12 cellular contexts compared by ENCODE assay signal in the genomic region with DNA sequence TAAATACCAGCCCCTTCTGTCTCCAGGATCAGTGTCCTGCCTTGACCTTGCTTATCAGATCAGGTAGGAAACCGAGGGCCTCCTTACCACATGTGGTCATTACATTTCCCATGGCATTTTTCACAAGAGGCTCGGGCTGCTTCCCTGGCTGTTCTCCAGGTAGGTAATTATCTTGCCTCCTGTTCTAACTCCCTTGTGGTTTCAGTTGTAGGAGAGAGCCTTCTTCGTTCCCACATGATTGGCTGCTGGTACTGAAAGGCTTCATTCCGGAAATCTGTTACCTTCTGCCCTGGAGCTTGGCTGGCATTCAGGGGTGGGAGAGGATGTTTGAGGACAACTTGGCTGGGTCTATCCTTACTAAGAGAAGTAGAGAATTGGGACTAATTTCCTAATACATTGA. TPM values are rescaled to one million over a fixed set of nuclear protein-coding genes. Genes with fewer than 3 reads are reported as not detected.
DNase-seq lines count a peak whose midpoint lies in the region; ATAC-seq and TF ChIP-seq lines count a peak whose summit lies in the region.
"Had no signal": no experiment of that assay in that cellular context is flagged by ENCODE, and none has a peak within 500 bp of the region (broad histone marks: within the 10 kb centered on the region; RNA-seq: fewer than 3 reads in every experiment).

No MANE protein-coding gene starts in this region.

- no TSS peak for BruUV-seq in A673 (replicated peaks; lab: Mats Ljungman, UMichigan)

- peak; percentile 4 for DNase-seq in A673 (ENCODE audit: low spot score)
- peak; percentile 93 for DNase-seq in NCI-H1105 (lab: John Stamatoyannopoulos, UW)
- DNase-seq in NCI-H2196 (lab: John Stamatoyannopoulos, UW; ENCODE audit: unreplicated experiment), result peak; percentile 71
- DNase-seq in activated gamma-delta T cell treated with Interleukin-2 at 50 U/mL for 16 hours, result no peak
- no peak for DNase-seq in activated effector memory CD4-positive, alpha-beta T cell treated with Interleukin-2 at 50 U/mL for 16 hours
- DNase-seq: activated naive CD4-positive, alpha-beta T cell; CD8-positive, alpha-beta T cell; effector memory CD8-positive, alpha-beta T cell; NK-92 treated with Interleukin-12 subunit alpha and Interleukin-12 subunit beta, amount 100 ng/mL, for 24 hours had no signal

- H3K36me3 ChIP-seq in A673 (ENCODE audit: insufficient read depth, low read length, poor library complexity, severe bottlenecking), result no peaks in the 10 kb centered on the region

- no peak overlapping the region for H3K4me3 ChIP-seq in A673 (ENCODE audit: low read depth, low read length, poor library complexity, severe bottlenecking)

- CTCF ChIA-PET in A673 (lab: Charles Lee), result no interaction called here

- H3K4me1 ChIP-seq in A673 (ENCODE audit: insufficient read depth, low read length, poor library complexity, severe bottlenecking), result peaks cover 4% of the 10 kb centered on the region

- ATAC-seq in SK-N-SH treated with all-trans-retinoic acid at 6 μM for 48 hours (peak; percentile 50), HG03439 (IDR thresholded peaks at IDR 0.05; ENCODE audit: unreplicated experiment) (no peak), HG02610 (IDR thresholded peaks at IDR 0.05; ENCODE audit: unreplicated experiment) (no peak)
- ATAC-seq: CD8-positive, alpha-beta T cell; effector memory CD8-positive, alpha-beta T cell had no signal

- peaks cover 4% of the 10 kb centered on the region for H3K9me3 ChIP-seq in A673 (ENCODE audit: low read depth, low read length, poor library complexity, severe bottlenecking)

- TF ChIP-seq CTCF in A673 (conservative IDR thresholded peaks at IDR 0.05; ENCODE audit: low read depth, low read length), result no peak

- H3K27ac ChIP-seq in A673 (ENCODE audit: low read depth, low read length, poor library complexity, severe bottlenecking), result no peak overlapping the region

- POLR2A ChIA-PET in A673 (lab: Charles Lee; ENCODE audit: low non-redundant PET), result no interaction called here

- intact Hi-C loops in A673 (cut with micrococcal nuclease; ENCODE audit: unreplicated experiment), result no loop called here

- H3K27me3 ChIP-seq in A673 (replicated peaks; ENCODE audit: insufficient read depth, low read depth, low read length, poor library complexity), result peaks cover 7% of the 10 kb centered on the region

TF ChIP-seq in SK-N-SH treated with all-trans-retinoic acid at 6 μM for 48 hours, 23 proteins besides CTCF, POLR2A, EP300 and RAD21:
- TF ChIP-seq RARB (CRISPR knock-in tag; IDR thresholded peaks at IDR 0.05), result no peak
- TF ChIP-seq ZNF565 (CRISPR knock-in tag; conservative IDR thresholded peaks at IDR 0.05; ENCODE audit: low read depth), result no peak
- TF ChIP-seq, protein P1, sequence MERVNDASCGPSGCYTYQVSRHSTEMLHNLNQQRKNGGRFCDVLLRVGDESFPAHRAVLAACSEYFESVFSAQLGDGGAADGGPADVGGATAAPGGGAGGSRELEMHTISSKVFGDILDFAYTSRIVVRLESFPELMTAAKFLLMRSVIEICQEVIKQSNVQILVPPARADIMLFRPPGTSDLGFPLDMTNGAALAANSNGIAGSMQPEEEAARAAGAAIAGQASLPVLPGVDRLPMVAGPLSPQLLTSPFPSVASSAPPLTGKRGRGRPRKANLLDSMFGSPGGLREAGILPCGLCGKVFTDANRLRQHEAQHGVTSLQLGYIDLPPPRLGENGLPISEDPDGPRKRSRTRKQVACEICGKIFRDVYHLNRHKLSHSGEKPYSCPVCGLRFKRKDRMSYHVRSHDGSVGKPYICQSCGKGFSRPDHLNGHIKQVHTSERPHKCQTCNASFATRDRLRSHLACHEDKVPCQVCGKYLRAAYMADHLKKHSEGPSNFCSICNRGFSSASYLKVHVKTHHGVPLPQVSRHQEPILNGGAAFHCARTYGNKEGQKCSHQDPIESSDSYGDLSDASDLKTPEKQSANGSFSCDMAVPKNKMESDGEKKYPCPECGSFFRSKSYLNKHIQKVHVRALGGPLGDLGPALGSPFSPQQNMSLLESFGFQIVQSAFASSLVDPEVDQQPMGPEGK (CRISPR knock-in tag; IDR thresholded peaks at IDR 0.05; ENCODE audit: borderline replicate concordance), result no peak
- TF ChIP-seq ZNF8 (CRISPR knock-in tag; IDR thresholded peaks at IDR 0.05), result no peak
- TF ChIP-seq ARNTL (CRISPR knock-in tag; IDR thresholded peaks at IDR 0.05; ENCODE audit: borderline replicate concordance, low read depth), result no peak
TF ChIP-seq in SK-N-SH treated with all-trans-retinoic acid at 6 μM for 48 hours: peak in this region for 0.

RNA-seq across cellular contexts. Expression of a gene that starts 46.8 kb away (rescaled TPM):
- 5.7 and 7.2 TPM in 2 replicates for total RNA-seq in A673 (2021)

Comparison
In these comparisons a context has a peak if more than half of its experiments do, and no peak if none do; other contexts are left out.
1. DNase-seq: peak in A673 (single experiment), NCI-H1105 (single experiment) and NCI-H2196 (single experiment); none in activated gamma-delta T cell treated with Interleukin-2 at 50 U/mL for 16 hours (single experiment) and activated effector memory CD4-positive, alpha-beta T cell treated with Interleukin-2 at 50 U/mL for 16 hours (single experiment).